ENCODE assay signal across 8 cellular contexts in genomic region chr6:138517635-138518034, GRCh38. TPM values are rescaled to one million over a fixed set of nuclear protein-coding genes. Genes with fewer than 3 reads are reported as not detected.
DNase-seq lines count a peak whose midpoint lies in the region; ATAC-seq and TF ChIP-seq lines count a peak whose summit lies in the region.

No MANE protein-coding gene starts in this region.

- TF ChIP-seq CTCF in activated B cell treated with CpG ODN at 0.5 μM for 24 hours (IDR thresholded peaks at IDR 0.05) (peak; percentile 58), chondrocyte (IDR thresholded peaks at IDR 0.05) (peak; percentile 71), thyroid gland (IDR thresholded peaks at IDR 0.05) (peak; percentile 19 to 70 (median 65))

- WGBS in thyroid gland, 2 donors: 72 to 74% methylated on average over 3 of the region's 3 CpGs

- DNase-seq in GDM1 (lab: John Stamatoyannopoulos, UW): peak; percentile 24
- DNase-seq in activated B cell treated with CpG ODN at 0.5 μM for 24 hours: peak; percentile 24
- DNase-seq in chondrocyte (ENCODE audit: low spot score): no peak
- DNase-seq in mucosa of gallbladder (ENCODE audit: low spot score): peak; percentile 43
- peak; percentile 89 to 91 for DNase-seq in thyroid gland
- no peak for DNase-seq in NCI-H2171 treated with DMSO at 0.1 percent for 48 hours (lab: John Stamatoyannopoulos, UW)

- no peak overlapping the region for H3K4me3 ChIP-seq in thyroid gland (replicated peaks in 1 of 3)

- no peaks in the 10 kb centered on the region for H3K36me3 Mint-ChIP-seq in activated B cell treated with CpG ODN at 0.5 μM for 24 hours (ENCODE audit: low read depth)
- H3K36me3 Mint-ChIP-seq in chondrocyte (ENCODE audit: low read depth): peaks cover 7% of the 10 kb centered on the region

- no peak overlapping the region for H3K4me3 Mint-ChIP-seq in activated B cell treated with CpG ODN at 0.5 μM for 24 hours
- no peak overlapping the region for H3K4me3 Mint-ChIP-seq in chondrocyte (ENCODE audit: unreplicated experiment)

- peak; percentile 62 for TF ChIP-seq RAD21 in Ishikawa (IDR thresholded peaks at IDR 0.05; ENCODE audit: low read depth)

- no peaks in the 10 kb centered on the region for H3K27me3 ChIP-seq in thyroid gland

- peak; percentile 93 for ATAC-seq in GM21723 (IDR thresholded peaks at IDR 0.05; ENCODE audit: unreplicated experiment)
- peak; percentile 84 for ATAC-seq in activated B cell treated with CpG ODN at 0.5 μM for 24 hours (ENCODE audit: low read depth)

- TF ChIP-seq EP300 in Ishikawa (IDR thresholded peaks at IDR 0.05; ENCODE audit: borderline replicate concordance): no peak

- H3K27ac ChIP-seq in thyroid gland: no peak overlapping the region

- H3K27me3 Mint-ChIP-seq in activated B cell treated with CpG ODN at 0.5 μM for 24 hours (peaks cover 20% of the 10 kb centered on the region), chondrocyte (ENCODE audit: low read depth) (no peaks in the 10 kb centered on the region)

- POLR2A ChIA-PET in activated B cell treated with CpG ODN at 0.5 μM for 24 hours (lab: Charles Lee): interaction anchor here (1.2 kb wide), 1 partner anchor 402 kb away, joined by 5 read pairs; no protein-coding TSS in a partner anchor

- H3K27ac Mint-ChIP-seq in activated B cell treated with CpG ODN at 0.5 μM for 24 hours: no peak overlapping the region
- H3K27ac Mint-ChIP-seq in chondrocyte (ENCODE audit: unreplicated experiment): no peak overlapping the region

- no peaks in the 10 kb centered on the region for H3K9me3 ChIP-seq in thyroid gland

- no peak for TF ChIP-seq POLR2A in thyroid gland (IDR thresholded peaks at IDR 0.05)

- H3K36me3 ChIP-seq in thyroid gland: no peaks in the 10 kb centered on the region

- H3K9me3 Mint-ChIP-seq in activated B cell treated with CpG ODN at 0.5 μM for 24 hours: peaks cover 3% of the 10 kb centered on the region
- H3K9me3 Mint-ChIP-seq in chondrocyte (ENCODE audit: low read depth): peaks cover 7% of the 10 kb centered on the region

- CTCF ChIA-PET in activated B cell treated with CpG ODN at 0.5 μM for 24 hours (lab: Charles Lee): interaction anchor here (0.6 to 5.5 kb wide), 13 partner anchors 9 to 808 kb away, joined by 3 to 70 read pairs (median 4); partner anchors contain the start of gene HEBP2

- H3K4me1 Mint-ChIP-seq in activated B cell treated with CpG ODN at 0.5 μM for 24 hours (no peaks in the 10 kb centered on the region), chondrocyte (ENCODE audit: low read depth) (peaks cover 9% of the 10 kb centered on the region)

- no peaks in the 10 kb centered on the region for H3K4me1 ChIP-seq in thyroid gland

- intact Hi-C loops in activated B cell treated with CpG ODN at 0.5 μM for 24 hours (cut with micrococcal nuclease) (loop anchor here (1.0 to 5.0 kb wide), 3 partner anchors 88 to 401 kb away; no protein-coding TSS in a partner anchor), thyroid gland (cut with DNase I) (loop anchor here (5.0 kb wide), 1 partner anchor 400 kb away; no protein-coding TSS in a partner anchor)

TF ChIP-seq in Ishikawa, 13 proteins besides CTCF, POLR2A, EP300 and RAD21:
- TF ChIP-seq TAF1 (IDR thresholded peaks at IDR 0.05; ENCODE audit: low read depth): no peak
- no peak for TF ChIP-seq CREB1 (IDR thresholded peaks at IDR 0.05; ENCODE audit: low read depth)
- no peak for TF ChIP-seq ZBTB7A (IDR thresholded peaks at IDR 0.05; ENCODE audit: low read depth)
- no peak for TF ChIP-seq EGR1 (IDR thresholded peaks at IDR 0.05)
- TF ChIP-seq, protein P1, sequence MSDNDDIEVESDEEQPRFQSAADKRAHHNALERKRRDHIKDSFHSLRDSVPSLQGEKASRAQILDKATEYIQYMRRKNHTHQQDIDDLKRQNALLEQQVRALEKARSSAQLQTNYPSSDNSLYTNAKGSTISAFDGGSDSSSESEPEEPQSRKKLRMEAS (IDR thresholded peaks at IDR 0.05): no peak
- no peak for TF ChIP-seq YY1 (IDR thresholded peaks at IDR 0.05; ENCODE audit: low read depth)

RNA-seq across cellular contexts. Expression of gene NHSL1, which starts 18.3 kb away (rescaled TPM):
- total RNA-seq in activated B cell treated with CpG ODN at 0.5 μM for 24 hours (1.0 and 1.4 TPM in 2 replicates), chondrocyte (17.2 to 23.7 TPM (median 23.4 TPM) in 3 replicates), mucosa of gallbladder (44.3 TPM), thyroid gland (10 to 100 TPM in 2 of 4 donors, 1 to 10 TPM in 2; 5.0 to 13.9 (median 8.6) TPM)

Comparison
In these comparisons a context has a peak if more than half of its experiments do, and no peak if none do; other contexts are left out.
1. DNase-seq: peak in GDM1 (single experiment), activated B cell treated with CpG ODN at 0.5 μM for 24 hours (single experiment), mucosa of gallbladder (single experiment) and thyroid gland (2 of 2); none in chondrocyte (single experiment) and NCI-H2171 treated with DMSO at 0.1 percent for 48 hours (single experiment).
2. Peak in every context shown above with its lines, with median percentiles within 50 percentile points of each other: CTCF ChIP-seq.